Comparison of ENCODE assay signal across 10 cellular contexts in genomic region chr11:110389946-110390345, GRCh38.
"Had no signal": no experiment of that assay in that cellular context is flagged by ENCODE, and none has a peak within 500 bp of the region (broad histone marks: within the 10 kb centered on the region; RNA-seq: fewer than 3 reads in every experiment).

No MANE protein-coding gene starts in this region.

- H3K4me2 ChIP-seq: KMS-11 had no signal

- H3K9me3 ChIP-seq: HAP-1 had no signal

- ATAC-seq: HCT116 had no signal

- H3K9ac ChIP-seq: GM23248, KMS-11 had no signal

- H3K4me3 ChIP-seq: GM23248, HAP-1 had no signal

- H3K27ac ChIP-seq: GM23248, HL-60, KMS-11 had no signal

- H3K27ac Mint-ChIP-seq: HFFc6 had no signal

- H3K4me3 Mint-ChIP-seq: HFFc6 had no signal

- H3K36me3 ChIP-seq: HAP-1 had no signal

- H2AFZ ChIP-seq: GM23248 had no signal

- DNase-seq: GM23248, GOT3, H7, HFFc6, IMR-90, KBM-7 had no signal

- H3K4me1 ChIP-seq: HAP-1 had no signal
